ENCODE assay signal across 5 cellular contexts in the genomic region with DNA sequence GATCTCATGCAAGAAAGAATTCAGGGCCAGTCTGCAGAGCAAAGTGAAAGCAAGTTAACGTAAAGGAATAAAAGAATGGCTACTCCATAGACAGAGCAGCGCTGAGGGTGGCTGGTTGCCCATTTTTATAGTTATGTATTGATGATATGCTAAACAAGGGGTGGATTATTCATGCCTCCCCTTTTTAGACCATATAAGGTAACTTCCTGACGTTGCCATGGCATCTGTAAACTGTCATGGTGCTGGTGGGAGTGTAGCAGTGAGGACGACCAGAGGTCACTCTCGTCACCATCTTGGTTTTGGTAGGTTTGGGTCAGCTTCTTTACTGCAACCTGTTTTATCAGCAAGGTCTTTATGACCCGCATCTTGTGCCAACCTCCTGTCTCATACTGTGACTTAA.
A peak's percentile ranks its signal among the peaks of the same experiment; 100 is the strongest.
DNase-seq lines count a peak whose midpoint lies in the region; ATAC-seq, FAIRE-seq and TF ChIP-seq lines count a peak whose summit lies in the region.
"Not testable (repeated sequence)": the region's sequence is repeated elsewhere in the genome, so short reads cannot be mapped to it uniquely, and the experiment has no call there.

No MANE protein-coding gene starts in this region.

- POLR2A ChIA-PET in K562 (lab: Yijun Ruan, JAX) = not testable (repeated sequence)
- POLR2A ChIA-PET in H1 (lab: Charles Lee; ENCODE audit: partially characterized antibody) = interaction anchor here (0.6 kb wide), 1 partner anchor 1160 kb away, joined by 3 read pairs; no protein-coding TSS in a partner anchor

- H2BK120ac ChIP-seq in H1 (replicated peaks; ENCODE audit: low read depth, low read length) = not testable (repeated sequence)

- not testable (repeated sequence) for TF ChIP-seq CTCF in K562 (IDR thresholded peaks at IDR 0.05 in 2 of 3, conservative IDR thresholded peaks at IDR 0.05 in 1 of 3; ENCODE audit: insufficient read depth in 2 of 3, low read depth in 1 of 3, low read length in 3 of 3); H1 (IDR thresholded peaks at IDR 0.05; ENCODE audit: control extremely low read depth in 1 of 3, insufficient read depth in 1 of 3, low read depth in 1 of 3, low read length in 3 of 3); sigmoid colon (IDR thresholded peaks at IDR 0.05)

- DNase-seq in COR-L47 (lab: John Stamatoyannopoulos, UW) (peak; percentile 34), mesenteric fat pad (ENCODE audit: low spot score) (peak; percentile 11), sigmoid colon (peak; percentile 12)
- not testable (repeated sequence) for DNase-seq in K562 (ENCODE audit: extremely low read depth in 1 of 4, low spot score in 3 of 4); H1 (ENCODE audit: low read depth in 1 of 2, low spot score in 2 of 2)

- CTCF ChIA-PET in K562 (lab: Yijun Ruan, JAX; ENCODE audit: low intra/inter-chr PET ratio); H1 (lab: Charles Lee; ENCODE audit: partially characterized antibody): not testable (repeated sequence)

- H4K20me1 ChIP-seq in K562 (replicated peaks; ENCODE audit: control insufficient read depth, insufficient read depth, low read length); H1 (replicated peaks in 1 of 2; ENCODE audit: control insufficient read depth in 1 of 2, insufficient read depth in 2 of 2, low read length in 2 of 2): not testable (repeated sequence)

- H2BK15ac ChIP-seq in H1 (ENCODE audit: low read length) = not testable (repeated sequence)

- ATAC-seq in K562 = not testable (repeated sequence)

- H3K14ac ChIP-seq in H1 (ENCODE audit: insufficient read length) = not testable (repeated sequence)

- H3K9me3 ChIP-seq in K562 (replicated peaks; ENCODE audit: control insufficient read depth, insufficient read depth, low read depth, low read length); H1 (ENCODE audit: insufficient read depth in 2 of 2, low read depth in 1 of 2, low read length in 1 of 2); sigmoid colon: not testable (repeated sequence)

- not testable (repeated sequence) for TF ChIP-seq EP300 in K562 (IDR thresholded peaks at IDR 0.05; ENCODE audit: low read length); H1 (IDR thresholded peaks at IDR 0.05; ENCODE audit: borderline replicate concordance in 1 of 2, low read depth in 2 of 2, low read length in 2 of 2); sigmoid colon (IDR thresholded peaks at IDR 0.05)

- H2BK5ac ChIP-seq in H1 (ENCODE audit: low read depth, low read length) = not testable (repeated sequence)

- intact Hi-C loops in K562 (cut with micrococcal nuclease); sigmoid colon (cut with DNase I): not testable (repeated sequence)

- not testable (repeated sequence) for H3K79me1 ChIP-seq in H1 (ENCODE audit: low read depth, low read length)

- H3K79me2 ChIP-seq in K562 (ENCODE audit: control insufficient read depth, insufficient read depth, low read length); H1 (ENCODE audit: control insufficient read depth in 1 of 2, insufficient read depth in 2 of 2, low read length in 2 of 2): not testable (repeated sequence)

- H3K36me3 ChIP-seq in K562 (ENCODE audit: control insufficient read depth, insufficient read depth, low read length); H1 (ENCODE audit: control insufficient read depth in 2 of 4, insufficient read depth in 4 of 4, low read length in 3 of 4); sigmoid colon: not testable (repeated sequence)

- not testable (repeated sequence) for H3K23ac ChIP-seq in H1 (ENCODE audit: insufficient read length)

- H4K91ac ChIP-seq in H1 (replicated peaks; ENCODE audit: insufficient read length, low read length) = not testable (repeated sequence)

- in situ Hi-C loops in K562 (cut with MboI) = not testable (repeated sequence)

- not testable (repeated sequence) for H3K9ac ChIP-seq in K562 (ENCODE audit: insufficient read depth in 1 of 2, low read depth in 2 of 2, low read length in 2 of 2); H1 (replicated peaks in 1 of 4; ENCODE audit: extremely low read depth in 1 of 4, low read depth in 3 of 4, low read length in 3 of 4)

- H2AFZ ChIP-seq in K562 (ENCODE audit: low read depth, low read length); H1 (ENCODE audit: low read length): not testable (repeated sequence)

- H2AK5ac ChIP-seq in H1 (ENCODE audit: low read depth, low read length) = not testable (repeated sequence)

- TF ChIP-seq RAD21 in K562 (CRISPR knock-in tag; conservative IDR thresholded peaks at IDR 0.05 in 1 of 2, IDR thresholded peaks at IDR 0.05 in 1 of 2); H1 (IDR thresholded peaks at IDR 0.05 in 1 of 2, conservative IDR thresholded peaks at IDR 0.05 in 1 of 2; ENCODE audit: low read depth in 2 of 2, low read length in 2 of 2): not testable (repeated sequence)

- not testable (repeated sequence) for H2BK12ac ChIP-seq in H1 (ENCODE audit: low read depth, low read length)

- not testable (repeated sequence) for H2BK20ac ChIP-seq in H1 (ENCODE audit: low read length)

- H3K4me1 ChIP-seq in K562 (replicated peaks in 1 of 2; ENCODE audit: control insufficient read depth in 2 of 2, insufficient read depth in 2 of 2, low read length in 2 of 2); H1 (replicated peaks in 1 of 4; ENCODE audit: control insufficient read depth in 3 of 4, insufficient read depth in 4 of 4, low read length in 3 of 4); sigmoid colon: not testable (repeated sequence)

- not testable (repeated sequence) for H3K4me3 ChIP-seq in K562; H1 (ENCODE audit: extremely low read depth in 1 of 4, insufficient read depth in 2 of 4, low read depth in 3 of 4, low read length in 4 of 4); sigmoid colon

- peaks cover 24 to 60% of the 10 kb centered on the region in 2 experiments for H3K27me3 ChIP-seq in K562 (ENCODE audit: control insufficient read depth in 2 of 2, insufficient read depth in 2 of 2, low read length in 2 of 2)
- H3K27me3 ChIP-seq in H1 (replicated peaks in 1 of 4; ENCODE audit: control insufficient read depth in 3 of 4, extremely low read depth in 1 of 4, insufficient read depth in 3 of 4, low read length in 3 of 4); sigmoid colon: not testable (repeated sequence)

- H4K8ac ChIP-seq in H1 (ENCODE audit: extremely low read depth, insufficient read depth, low read length) = not testable (repeated sequence)

- FAIRE-seq in K562 (lab: Jason Lieb, UNC); H1 (lab: Jason Lieb, UNC): not testable (repeated sequence)

- H3K4me2 ChIP-seq in K562 (ENCODE audit: insufficient read depth, low read length); H1 (ENCODE audit: insufficient read depth in 1 of 2, low read depth in 2 of 2, low read length in 2 of 2): not testable (repeated sequence)

- not testable (repeated sequence) for TF ChIP-seq POLR2A in K562 (conservative IDR thresholded peaks at IDR 0.05); H1 (IDR thresholded peaks at IDR 0.05; ENCODE audit: control extremely low read depth in 1 of 2, low read depth in 2 of 2, low read length in 2 of 2); sigmoid colon (IDR thresholded peaks at IDR 0.05)

- BruUV-seq in K562 (replicated peaks; lab: Mats Ljungman, UMichigan) = not testable (repeated sequence)

- not testable (repeated sequence) for H3K18ac ChIP-seq in H1 (ENCODE audit: extremely low read depth, low read length)

- H3K23me2 ChIP-seq in H1 (ENCODE audit: low read depth, low read length) = not testable (repeated sequence)

- H3K56ac ChIP-seq in H1 (replicated peaks; ENCODE audit: insufficient read length, low read depth, low read length) = not testable (repeated sequence)

- not testable (repeated sequence) for H3K4ac ChIP-seq in H1 (replicated peaks; ENCODE audit: insufficient read length, low read depth, low read length)

- WGBS in K562 (ENCODE audit: insufficient coverage, low coverage, missing lambda C conversion rate) = 1% methylated on average over 6 of the region's 6 CpGs
- WGBS in H1 (ENCODE audit: extremely low coverage in 1 of 2, insufficient coverage in 1 of 2, insufficient read length in 1 of 2, insufficient replicate concordance in 2 of 2, low coverage in 1 of 2, low lambda C conversion rate in 2 of 2, missing lambda C conversion rate in 1 of 2), 2 experiments = 93% methylated on average over 6 of the region's 6 CpGs; no CpG with 5 or more reads in 1 of the 2 experiments
- 67 to 79% methylated on average over 6 of the region's 6 CpGs for WGBS in sigmoid colon, 2 donors

- H3K9me1 ChIP-seq in K562 (ENCODE audit: control insufficient read depth, insufficient read depth, low read length) = not testable (repeated sequence)

- H3K27ac ChIP-seq in K562 (ENCODE audit: extremely low read depth, low read depth, low read length); H1 (ENCODE audit: low read depth, low read length); sigmoid colon: not testable (repeated sequence)

- H4K5ac ChIP-seq in H1 (ENCODE audit: insufficient read length, low read depth, low read length) = not testable (repeated sequence)

TF ChIP-seq in K562, 482 proteins besides CTCF, POLR2A, EP300 and RAD21:
- TF ChIP-seq RFX1 (IDR thresholded peaks at IDR 0.05) = peak; percentile 57; the same call in 1 of the 2 replicates
- peak in 1 of 2 experiments; percentile 75; a peak in 2 of 4 replicates for TF ChIP-seq SRF (CRISPR knock-in tag; IDR thresholded peaks at IDR 0.05)

TF ChIP-seq in H1, 55 proteins besides CTCF, POLR2A, EP300 and RAD21:
- TF ChIP-seq SRF (IDR thresholded peaks at IDR 0.05; ENCODE audit: low read depth, low read length) = 0 out of 2 replicates have a peak, but pooled peaks have one; percentile 25
TF ChIP-seq in H1: peak in this region for 1; not testable (repeated sequence) for 54.
